Comparison of ENCODE assay signal across 1 cellular context in genomic region chr19:41352279-41352608, GRCh38.
TF ChIP-seq lines count a peak whose summit lies in the region.

No MANE protein-coding gene starts in this region.

TF ChIP-seq in HCT116, 20 proteins besides CTCF, POLR2A, EP300 and RAD21 (continued from another document):
- TF ChIP-seq ZBTB33 (IDR thresholded peaks at IDR 0.05; ENCODE audit: extremely low read depth, insufficient replicate concordance, low read length) = no peak
- TF ChIP-seq REST (IDR thresholded peaks at IDR 0.05; ENCODE audit: low read depth) = no peak
- no peak for TF ChIP-seq ZNF274 (IDR thresholded peaks at IDR 0.05; ENCODE audit: low read depth, low read length)
- no peak for TF ChIP-seq ELF1 (IDR thresholded peaks at IDR 0.05; ENCODE audit: borderline replicate concordance, low read depth)
- TF ChIP-seq JUND (IDR thresholded peaks at IDR 0.05) = no peak
- no peak for TF ChIP-seq FOSL1 (IDR thresholded peaks at IDR 0.05; ENCODE audit: low read depth)
- no peak for TF ChIP-seq SP1 (IDR thresholded peaks at IDR 0.05; ENCODE audit: low read depth)
- no peak for TF ChIP-seq SIN3A (IDR thresholded peaks at IDR 0.05; ENCODE audit: low read depth)
- no peak for TF ChIP-seq MAX (IDR thresholded peaks at IDR 0.05)
- no peak for TF ChIP-seq EZH2phosphoT487 (IDR thresholded peaks at IDR 0.05; ENCODE audit: borderline replicate concordance)
